ENCODE assay signal across 19 cellular contexts in the genomic region with DNA sequence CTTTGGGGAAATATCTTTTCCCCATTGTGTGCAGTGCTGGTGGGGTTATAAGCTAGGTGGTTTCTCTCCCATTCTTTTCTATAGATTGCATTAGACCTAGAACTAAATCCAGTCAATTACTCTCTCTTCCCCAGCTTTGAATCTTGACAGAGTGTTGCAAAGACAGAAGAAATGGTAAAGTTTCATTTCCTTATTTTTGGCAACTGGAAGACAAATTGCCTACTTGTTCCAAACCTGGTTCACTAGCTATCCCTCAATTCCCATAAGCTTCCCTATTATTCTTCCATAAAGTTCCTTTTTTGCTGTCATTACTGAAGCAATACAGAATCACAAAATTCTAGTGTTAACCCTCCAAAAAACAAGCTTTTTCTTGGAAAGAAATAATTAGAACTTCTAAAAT.
"Had no signal": no experiment of that assay in that cellular context is flagged by ENCODE, and none has a peak within 500 bp of the region (broad histone marks: within the 10 kb centered on the region; RNA-seq: fewer than 3 reads in every experiment).

No MANE protein-coding gene starts in this region.

- H3K9me3 ChIP-seq: neutrophil, pancreas, thoracic aorta, upper lobe of left lung had no signal

- H3K4me2 ChIP-seq: hepatocyte, smooth muscle cell had no signal

- H3K36me3 ChIP-seq: neutrophil, pancreas, thoracic aorta, upper lobe of left lung had no signal

- H3K27me3 ChIP-seq: hepatocyte, neutrophil, pancreas, upper lobe of left lung had no signal

- ATAC-seq: activated CD8-positive, alpha-beta T cell treated with anti-CD3 and anti-CD28 coated beads for 36 hours; effector memory CD8-positive, alpha-beta T cell; left cardiac atrium; natural killer cell; pancreas; sciatic nerve; WTC11 had no signal

- H2AFZ ChIP-seq: hepatocyte had no signal

- H3K4me1 ChIP-seq: pancreas had no signal

- H3K4me3 ChIP-seq: hepatocyte, pancreas, smooth muscle cell, thoracic aorta, upper lobe of left lung had no signal

- DNase-seq: activated CD4-positive, alpha-beta T cell treated with anti-CD3 and anti-CD28 coated beads, Interleukin-2, amount 10 ng/mL, durations not matched to agents 24 days and 14 days; activated CD8-positive, alpha-beta T cell treated with anti-CD3 and anti-CD28 coated beads for 36 hours; activated naive CD4-positive, alpha-beta T cell treated with Interleukin-2 at 50 U/mL for 16 hours; activated naive CD8-positive, alpha-beta T cell treated with anti-CD3 and anti-CD28 coated beads, Interleukin-2, amount 10 ng/mL, durations not matched to agents 7 days and 5 days; activated T-cell treated with anti-CD3 and anti-CD28 coated beads, Interleukin-2, amount 50 U/mL, for 24 hours; amygdala; caudate nucleus; effector memory CD8-positive, alpha-beta T cell; left cardiac atrium; natural killer cell; pancreas; stimulated activated CD4-positive, alpha-beta T cell treated with anti-CD3 and anti-CD28 coated beads, Interleukin-4, amount 100 ng/mL, for 1 hour; upper lobe of left lung had no signal

- H3K27ac ChIP-seq: hepatocyte, neutrophil, pancreas, thoracic aorta, upper lobe of left lung had no signal
